8 cellular contexts compared by ENCODE assay signal in genomic region chr4:57109847-57110634, GRCh38. TPM values are rescaled to one million over a fixed set of nuclear protein-coding genes. Genes with fewer than 3 reads are reported as not detected.
A peak's percentile ranks its signal among the peaks of the same experiment; 100 is the strongest.
DNase-seq lines count a peak whose midpoint lies in the region; ATAC-seq and TF ChIP-seq lines count a peak whose summit lies in the region.

A gene with protein sequence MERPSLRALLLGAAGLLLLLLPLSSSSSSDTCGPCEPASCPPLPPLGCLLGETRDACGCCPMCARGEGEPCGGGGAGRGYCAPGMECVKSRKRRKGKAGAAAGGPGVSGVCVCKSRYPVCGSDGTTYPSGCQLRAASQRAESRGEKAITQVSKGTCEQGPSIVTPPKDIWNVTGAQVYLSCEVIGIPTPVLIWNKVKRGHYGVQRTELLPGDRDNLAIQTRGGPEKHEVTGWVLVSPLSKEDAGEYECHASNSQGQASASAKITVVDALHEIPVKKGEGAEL (minus strand): TSS chr4:57110385. CDS start chr4:57110351, 34 bp downstream.

- no peaks in the 10 kb centered on the region for H3K36me3 ChIP-seq in BE2C
- H3K36me3 ChIP-seq in heart left ventricle: peaks cover 0 to 14% (median 0%) of the 10 kb centered on the region in 9 donors

- intact Hi-C loops in heart left ventricle (cut with DNase I): loop anchor here (1.0 to 5.0 kb wide), 8 partner anchors 38 to 133 kb away; partner anchors contain the start of genes NOA1 (in 1 of the 10) and POLR2B (in 1 of the 10)

- H3K4me3 Mint-ChIP-seq in osteocyte (ENCODE audit: unreplicated experiment): peak within 1 kb of the TSS; percentile 95

- peaks cover 20% of the 10 kb centered on the region for H3K4me1 ChIP-seq in BE2C
- H3K4me1 ChIP-seq in heart left ventricle: peaks cover 2 to 53% (median 37%) of the 10 kb centered on the region in 12 donors

- H3K9me3 ChIP-seq in BE2C (no peaks in the 10 kb centered on the region; the same call in 1 of the 2 replicates), heart left ventricle (no peaks in the 10 kb centered on the region)

- in situ Hi-C loops in KBM-7 (cut with MboI; ENCODE audit: low pct_unique_long_range_greater_than_20kb, low sequenced_read_pairs): no loop called here

- H3K9me3 Mint-ChIP-seq in osteocyte (ENCODE audit: unreplicated experiment): no peaks in the 10 kb centered on the region

- no peak for TF ChIP-seq CTCF in BE2C (IDR thresholded peaks at IDR 0.05; ENCODE audit: low read depth, low read length)
- TF ChIP-seq CTCF in heart left ventricle (IDR thresholded peaks at IDR 0.05): peak in 7 of 12 donors; percentile 7 to 42 (median 24)
- TF ChIP-seq CTCF in osteocyte (IDR thresholded peaks at IDR 0.05): no peak

- H3K27me3 ChIP-seq in BE2C (peaks cover 24% of the 10 kb centered on the region), heart left ventricle (no peaks in the 10 kb centered on the region)

- peaks cover 65% of the 10 kb centered on the region for H3K4me1 Mint-ChIP-seq in osteocyte (ENCODE audit: unreplicated experiment)

- H3K27ac Mint-ChIP-seq in osteocyte (ENCODE audit: unreplicated experiment): peak within 1 kb of the TSS; percentile 100

- H3K27me3 Mint-ChIP-seq in osteocyte (ENCODE audit: unreplicated experiment): no peaks in the 10 kb centered on the region

- ATAC-seq in GM19035 (IDR thresholded peaks at IDR 0.05; ENCODE audit: unreplicated experiment) (peak; percentile 52), heart left ventricle (peak; percentile 80 to 95 (median 91))

- H3K36me3 Mint-ChIP-seq in osteocyte (ENCODE audit: unreplicated experiment): peaks cover 37% of the 10 kb centered on the region

- peak in 1 of 2 donors; percentile 93 for TF ChIP-seq POLR2A in heart left ventricle (IDR thresholded peaks at IDR 0.05)

- WGBS in heart left ventricle, 4 donors: 0 to 1% (median 0%) methylated on average over 2 to 101 of the region's 101 CpGs

- peak; percentile 29 for DNase-seq in BE2C
- DNase-seq in KBM-7: peak; percentile 28
- peak; percentile 38 for DNase-seq in amniotic epithelial cell (ENCODE audit: low read depth)
- peak; percentile 77 to 87 (median 82) for DNase-seq in heart left ventricle
- DNase-seq in osteocyte (ENCODE audit: extremely low spot score, unreplicated experiment): peak; percentile 91
- DNase-seq in stimulated activated CD4-positive, alpha-beta T cell treated with anti-CD3 and anti-CD28 coated beads, Interleukin-12 subunit alpha, Interleukin-12 subunit beta, amount 100 ng/mL, for 4 hours: no peak
- DNase-seq in activated CD4-positive, CD25-positive, alpha-beta regulatory T cell treated with anti-CD3 and anti-CD28 coated beads, Interleukin-2, amount 50 U/mL, for 72 hours: no peak

- H3K27ac ChIP-seq in heart left ventricle: peak within 1 kb of the TSS; percentile 94 to 99 (median 98)

- peak within 1 kb of the TSS; percentile 40 for H3K4me3 ChIP-seq in BE2C (ENCODE audit: low read depth, low read length)
- H3K4me3 ChIP-seq in heart left ventricle: peak within 1 kb of the TSS; percentile 69 to 100 (median 94)

RNA-seq across cellular contexts. Expression of the gene that starts here (rescaled TPM):
- 24.1 TPM for polyA plus RNA-seq in BE2C (2012; ENCODE audit: insufficient read depth, insufficient read length, low read depth)
- total RNA-seq in heart left ventricle (1,000 to 10,000 TPM in 2 of 9 donors, 100 to 1,000 TPM in 7; 494 to 1,088 (median 585) TPM), osteocyte (3,484 and 3,576 TPM in 2 replicates)
- 100 to 1,000 TPM; 458 to 857 TPM for polyA plus RNA-seq in heart left ventricle

Comparison
In these comparisons a context has a peak if more than half of its experiments do, and no peak if none do; other contexts are left out.
1. DNase-seq: peak in BE2C (single experiment), KBM-7 (single experiment), amniotic epithelial cell (single experiment), heart left ventricle (5 of 5) and osteocyte (single experiment); none in stimulated activated CD4-positive, alpha-beta T cell treated with anti-CD3 and anti-CD28 coated beads, Interleukin-12 subunit alpha, Interleukin-12 subunit beta, amount 100 ng/mL, for 4 hours (single experiment) and activated CD4-positive, CD25-positive, alpha-beta regulatory T cell treated with anti-CD3 and anti-CD28 coated beads, Interleukin-2, amount 50 U/mL, for 72 hours (single experiment).
2. CTCF ChIP-seq: peak in heart left ventricle (7 of 12); none in BE2C (single experiment) and osteocyte (single experiment).